In genomic region chr10:132535065-132535651, GRCh38 we compare ENCODE assay signal across 12 cellular contexts. TPM values are rescaled to one million over a fixed set of nuclear protein-coding genes. Genes with fewer than 3 reads are reported as not detected.
DNase-seq lines count a peak whose midpoint lies in the region; ATAC-seq and TF ChIP-seq lines count a peak whose summit lies in the region.
"Had no signal": no experiment of that assay in that cellular context is flagged by ENCODE, and none has a peak within 500 bp of the region (broad histone marks: within the 10 kb centered on the region; RNA-seq: fewer than 3 reads in every experiment).

No MANE protein-coding gene starts in this region.

- no peak for ATAC-seq in Right ventricle myocardium inferior
- ATAC-seq in right cardiac atrium, result no peak
- no peak for ATAC-seq in lower lobe of right lung
- ATAC-seq in HG02973 (IDR thresholded peaks at IDR 0.05; ENCODE audit: unreplicated experiment), result no peak
- no peak for ATAC-seq in HG03565 (IDR thresholded peaks at IDR 0.05; ENCODE audit: unreplicated experiment)

- H3K27me3 ChIP-seq in right cardiac atrium (ENCODE audit: control insufficient read depth, insufficient read depth), result no peaks in the 10 kb centered on the region
- no peaks in the 10 kb centered on the region for H3K27me3 ChIP-seq in lower lobe of right lung (ENCODE audit: low read depth)
- H3K27me3 ChIP-seq in tibial artery, result no peaks in the 10 kb centered on the region

- peaks cover 9% of the 10 kb centered on the region for H3K9me3 Mint-ChIP-seq in activated naive CD8-positive, alpha-beta T cell treated with anti-CD3 and anti-CD28 coated beads for 36 hours

- H3K4me3 Mint-ChIP-seq in activated naive CD8-positive, alpha-beta T cell treated with anti-CD3 and anti-CD28 coated beads for 36 hours, result peak overlapping the region; percentile 11

- peak; percentile 57 for DNase-seq in Right ventricle myocardium inferior (ENCODE audit: missing footprints)
- no peak for DNase-seq in right cardiac atrium
- DNase-seq in activated naive CD8-positive, alpha-beta T cell treated with anti-CD3 and anti-CD28 coated beads for 36 hours, result no peak
- peak; percentile 48 for DNase-seq in lower lobe of right lung
- DNase-seq in tibial artery, result peak; percentile 10 to 62
- DNase-seq in epidermal melanocyte (ENCODE audit: insufficient read length, low spot score), result no peak
- DNase-seq: MV-4-11, NCI-H446 treated with DMSO at 0.1 percent for 48 hours, SHP77 treated with DMSO at 0.1 percent for 48 hours had no signal

- 93% methylated on average over 18 of the region's 18 CpGs for WGBS in right cardiac atrium

- H3K27me3 Mint-ChIP-seq in activated naive CD8-positive, alpha-beta T cell treated with anti-CD3 and anti-CD28 coated beads for 36 hours, result peaks cover 2% of the 10 kb centered on the region

- peaks cover 25% of the 10 kb centered on the region for H3K4me1 Mint-ChIP-seq in activated naive CD8-positive, alpha-beta T cell treated with anti-CD3 and anti-CD28 coated beads for 36 hours

- H3K9me3 ChIP-seq in right cardiac atrium (ENCODE audit: control insufficient read depth, low read length) (no peaks in the 10 kb centered on the region), lower lobe of right lung (peaks cover 4% of the 10 kb centered on the region), tibial artery (peaks cover 0 to 6% (median 0%) of the 10 kb centered on the region in 3 donors)

- H3K27ac ChIP-seq in right cardiac atrium (ENCODE audit: low read length) (no peak overlapping the region), lower lobe of right lung (peak overlapping the region; percentile 87), tibial artery (no peak overlapping the region)
- H3K27ac ChIP-seq: HL-60 had no signal

- no peak overlapping the region for H3K4me3 ChIP-seq in right cardiac atrium (ENCODE audit: low read length)
- peak overlapping the region; percentile 80 for H3K4me3 ChIP-seq in lower lobe of right lung
- no peak overlapping the region for H3K4me3 ChIP-seq in tibial artery

- H3K36me3 ChIP-seq in lower lobe of right lung (no peaks in the 10 kb centered on the region), tibial artery (no peaks in the 10 kb centered on the region)

- TF ChIP-seq CTCF in lower lobe of right lung (IDR thresholded peaks at IDR 0.05) (no peak), tibial artery (IDR thresholded peaks at IDR 0.05) (no peak)

- H3K4me1 ChIP-seq in right cardiac atrium (ENCODE audit: control insufficient read depth, insufficient read depth, low read length) (peaks cover 7% of the 10 kb centered on the region), lower lobe of right lung (peaks cover 39% of the 10 kb centered on the region), tibial artery (peaks cover 0 to 34% (median 27%) of the 10 kb centered on the region in 4 donors)

- H3K27ac Mint-ChIP-seq in activated naive CD8-positive, alpha-beta T cell treated with anti-CD3 and anti-CD28 coated beads for 36 hours, result no peak overlapping the region

- H3K36me3 Mint-ChIP-seq in activated naive CD8-positive, alpha-beta T cell treated with anti-CD3 and anti-CD28 coated beads for 36 hours, result no peaks in the 10 kb centered on the region

- intact Hi-C loops in Right ventricle myocardium inferior (cut with DNase I) (loop anchor here (5.0 kb wide), 1 partner anchor 52 kb away; no protein-coding TSS in a partner anchor), right cardiac atrium (cut with DNase I) (loop anchor here in 3 of 4 donors (5.0 to 10.0 kb wide), 4 partner anchors 42 to 78 kb away; no protein-coding TSS in a partner anchor), lower lobe of right lung (cut with DNase I) (no loop called here), tibial artery (cut with DNase I; ENCODE audit: low total_unique reads) (loop anchor here (5.0 kb wide), 2 partner anchors 42 to 102 kb away; no protein-coding TSS in a partner anchor)

RNA-seq across cellular contexts. Expression of gene INPP5A, which starts 2.4 kb away (rescaled TPM):
- total RNA-seq in Right ventricle myocardium inferior (108 TPM), right cardiac atrium (100 to 1,000 TPM in 2 of 4 donors, 10 to 100 TPM in 2; 92.0 to 116 (median 99.2) TPM), lower lobe of right lung (34.1 TPM)
- 60.0 TPM for polyA plus RNA-seq in right cardiac atrium
- total RNA-seq in activated naive CD8-positive, alpha-beta T cell treated with anti-CD3 and anti-CD28 coated beads for 36 hours, result 1 to 10 TPM; 6.1 to 7.4 TPM

Comparison
In these comparisons a context has a peak if more than half of its experiments do, and no peak if none do; other contexts are left out.
1. DNase-seq: peak in Right ventricle myocardium inferior (single experiment), lower lobe of right lung (single experiment) and tibial artery (2 of 2); none in right cardiac atrium (0 of 3), activated naive CD8-positive, alpha-beta T cell treated with anti-CD3 and anti-CD28 coated beads for 36 hours (single experiment) and epidermal melanocyte (single experiment).